11 cellular contexts compared by ENCODE assay signal in the genomic region with DNA sequence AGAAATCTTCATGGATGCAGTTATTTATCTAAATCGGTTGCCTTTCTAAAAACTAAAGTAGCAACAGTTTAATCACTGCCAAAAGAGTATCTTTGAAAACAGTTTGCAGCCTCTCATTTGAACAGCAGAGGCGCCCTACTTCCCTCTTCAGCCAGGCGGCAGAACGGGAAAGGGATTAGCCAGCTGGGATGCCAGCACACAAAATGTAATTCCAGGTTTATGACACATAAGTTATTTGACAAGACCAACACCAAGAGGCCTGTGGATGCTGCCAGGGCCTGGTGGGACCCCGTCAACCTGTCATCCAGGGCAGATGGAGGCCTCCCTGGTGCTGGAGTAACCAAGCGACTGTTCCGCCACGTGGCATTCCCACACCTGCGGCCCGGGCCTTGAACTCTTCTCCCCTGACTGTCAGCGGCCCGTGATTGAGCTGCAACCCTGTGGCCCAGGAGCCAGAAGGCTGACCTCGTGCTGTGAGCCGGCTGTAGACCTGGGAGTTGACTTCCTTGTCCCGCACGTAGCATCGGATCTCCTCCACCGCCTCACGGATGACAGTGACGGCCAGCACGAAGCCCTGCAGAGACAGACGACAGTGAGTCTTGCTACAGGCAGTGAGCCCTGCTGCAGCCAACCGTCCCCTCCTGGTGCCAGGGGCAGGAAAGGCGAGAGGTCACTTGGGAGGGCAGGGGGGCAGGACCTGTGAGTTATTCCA. TPM values are rescaled to one million over a fixed set of nuclear protein-coding genes. Genes with fewer than 3 reads are reported as not detected.
DNase-seq lines count a peak whose midpoint lies in the region; ATAC-seq, FAIRE-seq and TF ChIP-seq lines count a peak whose summit lies in the region.
"Had no signal": no experiment of that assay in that cellular context is flagged by ENCODE, and none has a peak within 500 bp of the region (broad histone marks: within the 10 kb centered on the region; RNA-seq: fewer than 3 reads in every experiment).

No MANE protein-coding gene starts in this region.

- no TSS peak for BruUV-seq in mammary epithelial cell (replicated peaks; lab: Mats Ljungman, UMichigan)

- 81% methylated on average over 13 of the region's 24 CpGs for WGBS in mammary epithelial cell (ENCODE audit: low coverage, missing lambda C conversion rate)

- POLR2A ChIA-PET in AG04449 (lab: Yijun Ruan, JAX) = no interaction called here

- CTCF ChIA-PET in AG04449 (lab: Yijun Ruan, JAX) = interaction anchor here (0.6 to 7.3 kb wide), 4 partner anchors 9 to 18 kb away, joined by 3 to 42 read pairs (median 4); no protein-coding TSS in a partner anchor
- CTCF ChIA-PET in mammary epithelial cell (lab: Charles Lee; ENCODE audit: low non-redundant PET) = no interaction called here

- H3K4me3 ChIP-seq in AG04449 (ENCODE audit: low read depth, low read length) (no peak overlapping the region), mammary epithelial cell (replicated peaks in 1 of 3; ENCODE audit: insufficient read depth in 1 of 3, low read depth in 2 of 3, low read length in 3 of 3) (no peak overlapping the region)

- H2AFZ ChIP-seq in mammary epithelial cell (ENCODE audit: low read depth, low read length) = no peak overlapping the region

- H3K4me1 ChIP-seq in mammary epithelial cell (ENCODE audit: insufficient read depth, low read length) = no peaks in the 10 kb centered on the region

- DNase-seq in AG04449 (ENCODE audit: low read depth, low spot score) = no peak
- DNase-seq in HTR-8/SVneo (ENCODE audit: insufficient read length, low spot score) = peak; percentile 90
- DNase-seq in mammary epithelial cell = no peak
- DNase-seq in lung microvascular endothelial cell (ENCODE audit: low read depth in 2 of 2) = peak; percentile 49 to 73
- no peak for DNase-seq in NCI-H1436 (lab: John Stamatoyannopoulos, UW)
- DNase-seq in amniotic stem cell (lab: John Stamatoyannopoulos, UW) = no peak
- DNase-seq in activated CD8-positive, alpha-beta memory T cell treated with anti-CD3 and anti-CD28 coated beads, Interleukin-2, amount 50 U/mL, for 4 hours = no peak
- DNase-seq: COR-L47, NCI-H187 had no signal

- no peak overlapping the region for H3K4me2 ChIP-seq in mammary epithelial cell (ENCODE audit: insufficient read depth, low read depth, low read length)

- peak; percentile 48 for TF ChIP-seq CTCF in AG04449 (IDR thresholded peaks at IDR 0.05; ENCODE audit: insufficient read depth, low read length, missing control alignments)
- TF ChIP-seq CTCF in mammary epithelial cell (conservative IDR thresholded peaks at IDR 0.05 in 1 of 2, IDR thresholded peaks at IDR 0.05 in 1 of 2; ENCODE audit: extremely low read depth in 1 of 2, insufficient read depth in 1 of 2, low read depth in 1 of 2, low read length in 2 of 2) = peak; percentile 19 to 33

- intact Hi-C loops in mammary epithelial cell (cut with micrococcal nuclease) = no loop called here

- no peak overlapping the region for H3K9ac ChIP-seq in mammary epithelial cell (ENCODE audit: insufficient read depth, low read length)

- H3K79me2 ChIP-seq in mammary epithelial cell (ENCODE audit: insufficient read depth, low read length) = no peaks in the 10 kb centered on the region

- no peak for FAIRE-seq in HTR-8/SVneo (lab: Jason Lieb, UNC)

- no peaks in the 10 kb centered on the region for H3K36me3 ChIP-seq in mammary epithelial cell (ENCODE audit: insufficient read depth, low read length)

- H3K27ac ChIP-seq in mammary epithelial cell (ENCODE audit: insufficient read depth, low read depth, low read length) = no peak overlapping the region
- H3K27ac ChIP-seq: epithelial cell of prostate had no signal

- dilution Hi-C loops in mammary epithelial cell (cut with HindIII; ENCODE audit: low sequenced_read_pairs) = loop anchor here (10.0 kb wide), 1 partner anchor 68 kb away; no protein-coding TSS in a partner anchor

- no peaks in the 10 kb centered on the region for H4K20me1 ChIP-seq in mammary epithelial cell (ENCODE audit: insufficient read depth, low read length)

- no peaks in the 10 kb centered on the region for H3K9me3 ChIP-seq in mammary epithelial cell (replicated peaks; ENCODE audit: insufficient read depth, low read length)

- no peak for ATAC-seq in GM19463 (IDR thresholded peaks at IDR 0.05; ENCODE audit: unreplicated experiment)

- H3K27me3 ChIP-seq in mammary epithelial cell (ENCODE audit: insufficient read depth, low read length) = no peaks in the 10 kb centered on the region

- in situ Hi-C loops in mammary epithelial cell (cut with MboI; ENCODE audit: low sequenced_read_pairs in 2 of 2) = no loop called here

RNA-seq across cellular contexts. Expression of a gene that starts 55.5 kb away (rescaled TPM):
- total RNA-seq in mammary epithelial cell (10 to 100 TPM in 1 of 2 donors, 1 to 10 TPM in 1; 9.5 to 37.0 TPM), lung microvascular endothelial cell (52.1 and 55.6 TPM in 2 replicates)
- 2.2 TPM for polyA plus RNA-seq in mammary epithelial cell
- polyA minus RNA-seq in mammary epithelial cell = 6.0 TPM

Comparison
In these comparisons a context has a peak if more than half of its experiments do, and no peak if none do; other contexts are left out.
1. DNase-seq: peak in HTR-8/SVneo (single experiment) and lung microvascular endothelial cell (2 of 2); none in AG04449 (single experiment), mammary epithelial cell (single experiment), NCI-H1436 (single experiment), amniotic stem cell (single experiment) and activated CD8-positive, alpha-beta memory T cell treated with anti-CD3 and anti-CD28 coated beads, Interleukin-2, amount 50 U/mL, for 4 hours (single experiment).